Comparison of ENCODE assay signal across 25 cellular contexts in the genomic region with DNA sequence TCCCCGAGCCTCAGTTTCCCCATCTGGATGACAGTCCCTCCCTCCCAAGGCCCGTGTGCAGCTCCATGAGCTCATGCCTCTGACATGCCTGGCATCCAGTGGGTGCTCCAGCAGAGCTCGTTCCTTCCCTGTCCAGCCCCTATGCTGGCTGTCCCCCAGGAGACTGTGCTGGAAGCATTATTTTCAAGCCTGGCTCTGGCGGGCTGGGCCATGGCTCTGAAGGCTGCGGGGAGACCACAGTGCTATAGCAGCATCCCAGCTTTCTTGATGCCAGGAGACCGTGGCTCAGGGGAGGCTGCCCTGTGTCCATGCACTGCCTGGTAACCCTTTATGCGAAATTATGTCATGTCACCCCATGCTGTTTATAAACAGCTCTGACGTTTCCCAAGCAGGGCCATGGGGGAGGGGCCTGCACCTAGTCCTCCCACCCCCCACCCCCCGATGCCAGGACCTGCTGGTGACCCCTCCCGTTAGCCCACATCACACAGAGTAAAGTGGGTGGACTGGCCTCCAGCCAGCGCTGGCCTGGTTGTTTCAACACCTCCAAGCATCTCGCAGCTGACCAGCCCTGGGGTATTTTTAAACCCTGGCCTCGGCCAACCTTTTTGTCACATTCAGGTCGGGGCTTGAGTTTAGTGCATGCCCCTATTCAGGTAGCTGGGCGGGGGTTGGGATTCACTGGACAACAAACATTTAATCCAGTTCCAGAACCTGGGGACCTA.
"Had no signal": no experiment of that assay in that cellular context is flagged by ENCODE, and none has a peak within 500 bp of the region (broad histone marks: within the 10 kb centered on the region; RNA-seq: fewer than 3 reads in every experiment).

No MANE protein-coding gene starts in this region.

- H3K27ac ChIP-seq: brain microvascular endothelial cell, SK-N-MC, VCaP had no signal

- H3K27me3 ChIP-seq: brain microvascular endothelial cell had no signal

- ATAC-seq: activated CD4-positive, alpha-beta T cell treated with anti-CD3 and anti-CD28 coated beads for 36 hours; activated T-helper 17 cell treated with anti-CD3 and anti-CD28 coated beads, Interleukin-2, amount 50 U/mL, for 72 hours; K562; PC-3; T-cell had no signal

- H3K36me3 Mint-ChIP-seq: T-cell had no signal

- H3K36me3 ChIP-seq: brain microvascular endothelial cell had no signal

- H3K4me1 Mint-ChIP-seq: activated CD4-positive, alpha-beta memory T cell treated with anti-CD3 and anti-CD28 coated beads, Interleukin-2, amount 10 ng/mL, durations not matched to agents 7 days and 5 days; activated CD4-positive, alpha-beta T cell treated with anti-CD3 and anti-CD28 coated beads for 36 hours; activated T-helper 17 cell treated with anti-CD3 and anti-CD28 coated beads, Interleukin-2, amount 50 U/mL, for 72 hours; T-cell had no signal

- H3K4me3 ChIP-seq: K562, SK-N-MC had no signal

- H3K27ac Mint-ChIP-seq: activated CD4-positive, alpha-beta memory T cell treated with anti-CD3 and anti-CD28 coated beads, Interleukin-2, amount 10 ng/mL, durations not matched to agents 7 days and 5 days; activated CD4-positive, alpha-beta T cell treated with anti-CD3 and anti-CD28 coated beads for 36 hours; activated naive CD4-positive, alpha-beta T cell treated with anti-CD3 and anti-CD28 coated beads for 36 hours; activated naive CD8-positive, alpha-beta T cell; activated T-helper 17 cell treated with anti-CD3 and anti-CD28 coated beads, Interleukin-2, amount 50 U/mL, for 72 hours; T-cell had no signal

- H3K27me3 Mint-ChIP-seq: activated CD4-positive, alpha-beta memory T cell treated with anti-CD3 and anti-CD28 coated beads, Interleukin-2, amount 10 ng/mL, durations not matched to agents 7 days and 5 days; activated CD4-positive, alpha-beta T cell treated with anti-CD3 and anti-CD28 coated beads for 36 hours; activated naive CD8-positive, alpha-beta T cell; activated T-helper 17 cell treated with anti-CD3 and anti-CD28 coated beads, Interleukin-2, amount 50 U/mL, for 72 hours; T-cell had no signal

- DNase-seq: activated CD4-positive, alpha-beta memory T cell treated with anti-CD3 and anti-CD28 coated beads, Interleukin-2, amount 10 ng/mL, durations not matched to agents 7 days and 5 days; activated CD4-positive, alpha-beta T cell treated with anti-CD3 and anti-CD28 coated beads for 36 hours; activated CD4-positive, alpha-beta T cell treated with anti-CD3 and anti-CD28 coated beads, Interleukin-2, amount 50 U/mL, for 1 hour; activated CD4-positive, CD25-positive, alpha-beta regulatory T cell; activated gamma-delta T cell; activated naive CD4-positive, alpha-beta T cell treated with anti-CD3 and anti-CD28 coated beads for 36 hours; activated T-cell treated with anti-CD3 and anti-CD28 coated beads for 4 hours; activated T-cell treated with anti-CD3 and anti-CD28 coated beads, Interleukin-2, amount 50 U/mL, for 48 hours; brain microvascular endothelial cell; Kasumi-1; NCI-H1105 treated with DMSO at 0.1 percent for 48 hours; NCI-H1436 treated with DMSO at 0.1 percent for 48 hours; NCI-H187; NCI-H2081; NCI-H510A treated with DMSO at 0.1 percent for 48 hours; NCI-H69; PC-3; T-cell; T-helper 2 cell; T1000 had no signal

- H3K4me3 Mint-ChIP-seq: activated CD4-positive, alpha-beta memory T cell treated with anti-CD3 and anti-CD28 coated beads, Interleukin-2, amount 10 ng/mL, durations not matched to agents 7 days and 5 days; activated CD4-positive, alpha-beta T cell treated with anti-CD3 and anti-CD28 coated beads for 36 hours; activated naive CD4-positive, alpha-beta T cell treated with anti-CD3 and anti-CD28 coated beads for 36 hours; activated naive CD8-positive, alpha-beta T cell; activated T-helper 17 cell treated with anti-CD3 and anti-CD28 coated beads, Interleukin-2, amount 50 U/mL, for 72 hours; T-cell had no signal
